8 cellular contexts compared by ENCODE assay signal in the genomic region with DNA sequence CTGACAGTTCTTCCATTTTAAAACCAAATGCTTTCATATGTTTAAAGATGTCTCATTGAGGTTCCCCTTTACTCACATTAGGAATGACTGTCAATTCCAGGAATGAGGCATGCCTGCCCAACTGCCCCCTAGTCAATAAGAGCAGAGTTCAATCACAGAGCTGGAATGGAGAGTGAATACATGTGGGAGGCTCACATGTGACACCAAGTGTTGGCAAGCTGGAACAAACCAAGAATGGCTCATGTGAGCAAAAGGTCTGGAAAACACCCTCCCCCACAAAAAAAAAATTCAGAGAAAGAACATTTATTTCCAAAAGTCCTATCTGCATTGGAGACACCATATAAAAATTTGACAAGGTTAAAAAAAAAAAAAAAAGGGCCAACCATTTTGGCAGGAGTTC. TPM values are rescaled to one million over a fixed set of nuclear protein-coding genes. Genes with fewer than 3 reads are reported as not detected.
DNase-seq lines count a peak whose midpoint lies in the region; ATAC-seq and TF ChIP-seq lines count a peak whose summit lies in the region.

No MANE protein-coding gene starts in this region.

- DNase-seq in EL (peak; percentile 79), adipocyte (ENCODE audit: low read depth) (peak; percentile 81), iris pigment epithelial cell (ENCODE audit: low read depth) (peak; percentile 78), sigmoid colon (no peak), left colon (no peak)

- peak overlapping the region; percentile 59 for H3K4me3 Mint-ChIP-seq in stimulated activated naive CD8-positive, alpha-beta T cell treated with anti-CD3 and anti-CD28 coated beads, Interleukin-15, Interleukin-2, amounts not matched to agents 100 ng/mL and 50 ng/mL, for 24 hours

- no peaks in the 10 kb centered on the region for H3K9me3 Mint-ChIP-seq in stimulated activated naive CD8-positive, alpha-beta T cell treated with anti-CD3 and anti-CD28 coated beads, Interleukin-15, Interleukin-2, amounts not matched to agents 100 ng/mL and 50 ng/mL, for 24 hours

- no peak for ATAC-seq in GM18861 (IDR thresholded peaks at IDR 0.05; ENCODE audit: unreplicated experiment)
- no peak for ATAC-seq in left colon

- intact Hi-C loops in sigmoid colon (cut with DNase I) (loop anchor here (10.0 kb wide), 1 partner anchor 407 kb away; the partner anchor contains the start of gene WDR82), left colon (cut with DNase I, micrococcal nuclease) (no loop called here)

- H3K27ac Mint-ChIP-seq in stimulated activated naive CD8-positive, alpha-beta T cell treated with anti-CD3 and anti-CD28 coated beads, Interleukin-15, Interleukin-2, amounts not matched to agents 100 ng/mL and 50 ng/mL, for 24 hours = peak overlapping the region; percentile 87

- H3K9me3 ChIP-seq in HUES48 (ENCODE audit: control insufficient read depth, insufficient read depth, low read length) (no peaks in the 10 kb centered on the region), adipocyte (ENCODE audit: control insufficient read depth, low read length) (no peaks in the 10 kb centered on the region), sigmoid colon (no peaks in the 10 kb centered on the region)

- H3K36me3 Mint-ChIP-seq in stimulated activated naive CD8-positive, alpha-beta T cell treated with anti-CD3 and anti-CD28 coated beads, Interleukin-15, Interleukin-2, amounts not matched to agents 100 ng/mL and 50 ng/mL, for 24 hours (ENCODE audit: low read depth) = peaks cover 62% of the 10 kb centered on the region

- H3K36me3 ChIP-seq in HUES48 (ENCODE audit: control insufficient read depth, insufficient read depth, low read length) = peaks cover 44% of the 10 kb centered on the region
- H3K36me3 ChIP-seq in adipocyte (ENCODE audit: control insufficient read depth, insufficient read depth, low read length, severe bottlenecking) = peaks cover 21% of the 10 kb centered on the region
- peaks cover 11 to 35% (median 21%) of the 10 kb centered on the region in 4 donors for H3K36me3 ChIP-seq in sigmoid colon

- H3K27ac ChIP-seq in HUES48 (ENCODE audit: low read depth, low read length) (peak overlapping the region; percentile 40), sigmoid colon (peak overlapping the region in 2 of 4 donors; percentile 2 to 30)

- H3K4me1 Mint-ChIP-seq in stimulated activated naive CD8-positive, alpha-beta T cell treated with anti-CD3 and anti-CD28 coated beads, Interleukin-15, Interleukin-2, amounts not matched to agents 100 ng/mL and 50 ng/mL, for 24 hours (ENCODE audit: low read depth) = peaks cover 68% of the 10 kb centered on the region

- no peak overlapping the region for H3K9ac ChIP-seq in HUES48 (ENCODE audit: low read depth, low read length)
- H3K9ac ChIP-seq in adipocyte (ENCODE audit: low read length) = peak overlapping the region; percentile 89

- H3K27me3 ChIP-seq in HUES48 (ENCODE audit: control insufficient read depth, insufficient read depth, low read length) (no peaks in the 10 kb centered on the region), adipocyte (replicated peaks; ENCODE audit: control insufficient read depth, insufficient read depth, low read length) (no peaks in the 10 kb centered on the region), sigmoid colon (no peaks in the 10 kb centered on the region)

- no peaks in the 10 kb centered on the region for H3K27me3 Mint-ChIP-seq in stimulated activated naive CD8-positive, alpha-beta T cell treated with anti-CD3 and anti-CD28 coated beads, Interleukin-15, Interleukin-2, amounts not matched to agents 100 ng/mL and 50 ng/mL, for 24 hours

- no peak for TF ChIP-seq CTCF in sigmoid colon (IDR thresholded peaks at IDR 0.05)

- TF ChIP-seq EP300 in sigmoid colon (IDR thresholded peaks at IDR 0.05) = no peak

- H3K4me1 ChIP-seq in HUES48 (ENCODE audit: control insufficient read depth, insufficient read depth, low read length) = peaks cover 6% of the 10 kb centered on the region; the same call in 1 of the 2 replicates
- H3K4me1 ChIP-seq in adipocyte (ENCODE audit: control insufficient read depth, insufficient read depth, low read length) = peaks cover 76% of the 10 kb centered on the region
- H3K4me1 ChIP-seq in sigmoid colon = peaks cover 0 to 44% (median 30%) of the 10 kb centered on the region in 4 donors

- TF ChIP-seq POLR2A in sigmoid colon (IDR thresholded peaks at IDR 0.05) = no peak

- H3K4me3 ChIP-seq in HUES48 (ENCODE audit: low read depth, low read length) = no peak overlapping the region
- H3K4me3 ChIP-seq in adipocyte (ENCODE audit: low read length) = peak overlapping the region; percentile 71
- no peak overlapping the region for H3K4me3 ChIP-seq in sigmoid colon

RNA-seq across cellular contexts. Expression of gene PBRM1, which starts 3.7 kb away (rescaled TPM):
- total RNA-seq in sigmoid colon (10 to 100 TPM; 82.8 to 94.2 (median 90.1) TPM), left colon (10 to 100 TPM; 53.0 to 57.0 TPM)
- polyA plus RNA-seq in sigmoid colon = 10 to 100 TPM in 1 of 3 donors, 1 to 10 TPM in 2; 8.4 to 19.8 (median 9.9) TPM

RNA-seq across cellular contexts. Expression of gene GNL3, which starts 3.8 kb away (rescaled TPM):
- total RNA-seq in sigmoid colon (10 to 100 TPM; 22.4 to 42.5 (median 36.2) TPM), left colon (10 to 100 TPM; 40.8 to 56.5 TPM)
- polyA plus RNA-seq in sigmoid colon = 10 to 100 TPM; 34.2 to 76.6 (median 39.8) TPM

RNA-seq across cellular contexts. Expression of gene GLT8D1, which starts 23.6 kb away (rescaled TPM):
- total RNA-seq in sigmoid colon = 10 to 100 TPM; 31.5 to 47.4 (median 35.7) TPM
- polyA plus RNA-seq in sigmoid colon = 10 to 100 TPM in 2 of 3 donors, 1 to 10 TPM in 1; 9.2 to 29.4 (median 11.4) TPM
- total RNA-seq in left colon = 10 to 100 TPM; 27.8 to 29.0 TPM

RNA-seq across cellular contexts. Expression of gene SPCS1, which starts 23.9 kb away (rescaled TPM):
- total RNA-seq in sigmoid colon = 100 to 1,000 TPM in 3 of 4 donors, 10 to 100 TPM in 1; 62.0 to 140 (median 109) TPM
- 100 to 1,000 TPM in 2 of 3 donors, 10 to 100 TPM in 1; 96.1 to 191 (median 113) TPM for polyA plus RNA-seq in sigmoid colon
- 100 to 1,000 TPM in 1 of 2 donors, 10 to 100 TPM in 1; 95.4 to 101 TPM for total RNA-seq in left colon

Comparison
In these comparisons a context has a peak if more than half of its experiments do, and no peak if none do; other contexts are left out.
1. DNase-seq: peak in EL (single experiment), adipocyte (single experiment) and iris pigment epithelial cell (single experiment); none in sigmoid colon (single experiment) and left colon (0 of 2).